In genomic region chr17:12712415-12712814, GRCh38 we compare ENCODE assay signal across 21 cellular contexts. TPM values are rescaled to one million over a fixed set of nuclear protein-coding genes. Genes with fewer than 3 reads are reported as not detected.
"Had no signal": no experiment of that assay in that cellular context is flagged by ENCODE, and none has a peak within 500 bp of the region (broad histone marks: within the 10 kb centered on the region; RNA-seq: fewer than 3 reads in every experiment).

No MANE protein-coding gene starts in this region.

- H3K4me1 Mint-ChIP-seq: immature natural killer cell; naive B cell; nephron; stimulated activated naive B cell treated with anti-CD40 and anti-IgM and Interleukin-4, amounts not matched to agents 10 μg/mL and 1 μg/mL and 100 μg/mL, for 72 hours; stimulated activated naive CD8-positive, alpha-beta T cell treated with anti-CD3 and anti-CD28 coated beads, Interleukin-15, amount 100 ng/mL, for 72 hours had no signal

- H3K27me3 ChIP-seq: foreskin keratinocyte, left lung, sigmoid colon, tibial nerve, upper lobe of right lung had no signal

- H3K36me3 ChIP-seq: left lung, tibial nerve, upper lobe of right lung had no signal

- H3K27ac ChIP-seq: foreskin keratinocyte, left lung, psoas muscle, upper lobe of right lung had no signal

- H3K4me1 ChIP-seq: foreskin keratinocyte, left lung, psoas muscle, upper lobe of right lung had no signal

- H3K9me3 ChIP-seq: left lung, psoas muscle, sigmoid colon, tibial nerve, upper lobe of right lung had no signal

- DNase-seq: cerebellar nuclear complex; dermis blood vessel endothelial cell; foreskin keratinocyte; immature natural killer cell; left lung; mesendoderm; naive B cell; occipital lobe; psoas muscle; retina; sigmoid colon; stimulated activated CD4-positive, alpha-beta T cell treated with anti-CD3 and anti-CD28 coated beads, Interleukin-2, amount 100 ng/mL, for 24 hours; stimulated activated CD4-positive, alpha-beta T cell treated with anti-CD3 and anti-CD28 coated beads, Interleukin-4, amount 100 ng/mL, for 4 hours; stimulated activated naive B cell treated with anti-CD40 and anti-IgM and Interleukin-4, amounts not matched to agents 10 μg/mL and 1 μg/mL and 100 μg/mL, for 72 hours; stimulated activated naive CD8-positive, alpha-beta T cell treated with anti-CD3 and anti-CD28 coated beads, Interleukin-15, amount 100 ng/mL, for 72 hours; upper lobe of right lung had no signal

- H3K27me3 Mint-ChIP-seq: stimulated activated naive CD8-positive, alpha-beta T cell treated with anti-CD3 and anti-CD28 coated beads, Interleukin-15, amount 100 ng/mL, for 72 hours had no signal

- ATAC-seq: foreskin keratinocyte; left lung; stimulated activated naive B cell treated with anti-CD40 and anti-IgM and Interleukin-4, amounts not matched to agents 10 μg/mL and 1 μg/mL and 100 μg/mL, for 72 hours; stimulated activated naive CD8-positive, alpha-beta T cell treated with anti-CD3 and anti-CD28 coated beads, Interleukin-15, amount 100 ng/mL, for 72 hours; upper lobe of right lung had no signal

- H3K4me3 Mint-ChIP-seq: immature natural killer cell; naive B cell; nephron; stimulated activated naive B cell treated with anti-CD40 and anti-IgM and Interleukin-4, amounts not matched to agents 10 μg/mL and 1 μg/mL and 100 μg/mL, for 72 hours; stimulated activated naive CD8-positive, alpha-beta T cell treated with anti-CD3 and anti-CD28 coated beads, Interleukin-15, amount 100 ng/mL, for 72 hours had no signal

- H3K36me3 Mint-ChIP-seq: immature natural killer cell; naive B cell; stimulated activated naive B cell treated with anti-CD40 and anti-IgM and Interleukin-4, amounts not matched to agents 10 μg/mL and 1 μg/mL and 100 μg/mL, for 72 hours had no signal

- H3K27ac Mint-ChIP-seq: immature natural killer cell; naive B cell; nephron; stimulated activated naive B cell treated with anti-CD40 and anti-IgM and Interleukin-4, amounts not matched to agents 10 μg/mL and 1 μg/mL and 100 μg/mL, for 72 hours; stimulated activated naive CD8-positive, alpha-beta T cell treated with anti-CD3 and anti-CD28 coated beads, Interleukin-15, amount 100 ng/mL, for 72 hours had no signal

- H3K4me3 ChIP-seq: left lung, lung, psoas muscle, sigmoid colon, skin epidermis, tibial nerve, upper lobe of right lung had no signal

- H3K9me3 Mint-ChIP-seq: nephron had no signal

RNA-seq across cellular contexts. Expression of gene MYOCD, which starts 46.7 kb away (rescaled TPM):
- total RNA-seq: foreskin keratinocyte had no signal
- polyA plus RNA-seq: immature natural killer cell, keratinocyte had no signal
